20 cellular contexts compared by ENCODE assay signal in genomic region chr18:22001912-22002487, GRCh38.
"Had no signal": no experiment of that assay in that cellular context is flagged by ENCODE, and none has a peak within 500 bp of the region (broad histone marks: within the 10 kb centered on the region; RNA-seq: fewer than 3 reads in every experiment).

No MANE protein-coding gene starts in this region.

- H3K36me3 ChIP-seq: brain microvascular endothelial cell, left ventricle myocardium inferior, tibial nerve had no signal

- H3K36me3 Mint-ChIP-seq: immature natural killer cell had no signal

- H3K9me3 Mint-ChIP-seq: activated CD4-positive, alpha-beta memory T cell treated with anti-CD3 and anti-CD28 coated beads, Interleukin-2, amount 10 ng/mL, durations not matched to agents 7 days and 5 days; activated CD4-positive, alpha-beta T cell treated with anti-CD3 and anti-CD28 coated beads, Interleukin-2, amount 10 ng/mL, durations not matched to agents 24 days and 14 days; activated T-cell treated with anti-CD3 and anti-CD28 coated beads, Interleukin-2, amount 50 U/mL, for 72 hours; immature natural killer cell had no signal

- H3K4me3 Mint-ChIP-seq: activated CD4-positive, alpha-beta memory T cell treated with anti-CD3 and anti-CD28 coated beads, Interleukin-2, amount 10 ng/mL, durations not matched to agents 7 days and 5 days; activated CD4-positive, alpha-beta T cell treated with anti-CD3 and anti-CD28 coated beads, Interleukin-2, amount 10 ng/mL, durations not matched to agents 24 days and 14 days; activated T-cell treated with anti-CD3 and anti-CD28 coated beads, Interleukin-2, amount 50 U/mL, for 72 hours; immature natural killer cell had no signal

- H3K27ac ChIP-seq: brain microvascular endothelial cell, foreskin keratinocyte, left ventricle myocardium inferior, tibial nerve, VCaP had no signal

- H3K27ac Mint-ChIP-seq: activated CD4-positive, alpha-beta memory T cell treated with anti-CD3 and anti-CD28 coated beads, Interleukin-2, amount 10 ng/mL, durations not matched to agents 7 days and 5 days; activated CD4-positive, alpha-beta T cell treated with anti-CD3 and anti-CD28 coated beads, Interleukin-2, amount 10 ng/mL, durations not matched to agents 24 days and 14 days; activated T-cell treated with anti-CD3 and anti-CD28 coated beads, Interleukin-2, amount 50 U/mL, for 72 hours; immature natural killer cell had no signal

- H3K4me3 ChIP-seq: left ventricle myocardium inferior, tibial nerve had no signal

- H3K27me3 Mint-ChIP-seq: activated CD4-positive, alpha-beta memory T cell treated with anti-CD3 and anti-CD28 coated beads, Interleukin-2, amount 10 ng/mL, durations not matched to agents 7 days and 5 days; activated CD4-positive, alpha-beta T cell treated with anti-CD3 and anti-CD28 coated beads, Interleukin-2, amount 10 ng/mL, durations not matched to agents 24 days and 14 days had no signal

- ATAC-seq: activated CD4-positive, CD25-positive, alpha-beta regulatory T cell treated with anti-CD3 and anti-CD28 coated beads, Interleukin-2, amount 50 U/mL, for 24 hours; activated T-cell treated with anti-CD3 and anti-CD28 coated beads, Interleukin-2, amount 50 U/mL, for 72 hours; foreskin keratinocyte; stimulated activated naive CD8-positive, alpha-beta T cell treated with anti-CD3 and anti-CD28 coated beads, Interleukin-15, Interleukin-2, amounts not matched to agents 100 U/mL and 50 U/mL, for 24 hours had no signal

- DNase-seq: activated CD4-positive, alpha-beta memory T cell treated with anti-CD3 and anti-CD28 coated beads, Interleukin-2, amount 10 ng/mL, durations not matched to agents 7 days and 5 days; activated CD4-positive, alpha-beta T cell treated with anti-CD3 and anti-CD28 coated beads, Interleukin-2, amount 10 ng/mL, durations not matched to agents 24 days and 14 days; activated effector memory CD4-positive, alpha-beta T cell treated with Interleukin-2 at 50 U/mL for 16 hours; activated naive CD4-positive, alpha-beta T cell treated with anti-CD3 and anti-CD28 coated beads, Interleukin-2, amount 50 U/mL, for 16 hours; activated T-cell treated with anti-CD3 and anti-CD28 coated beads, Interleukin-2, amount 50 U/mL, for 72 hours; aorta; brain microvascular endothelial cell; caudate nucleus; effector memory CD4-positive, alpha-beta T cell; foreskin keratinocyte; immature natural killer cell; left ventricle myocardium inferior; midbrain; occipital lobe; posterior cingulate gyrus; stimulated activated CD4-positive, alpha-beta T cell treated with anti-CD3 and anti-CD28 coated beads, Interleukin-4, amount 100 ng/mL, for 24 hours; stimulated activated naive CD8-positive, alpha-beta T cell treated with anti-CD3 and anti-CD28 coated beads, Interleukin-15, Interleukin-2, amounts not matched to agents 100 U/mL and 50 U/mL, for 24 hours had no signal

- H3K9me3 ChIP-seq: left ventricle myocardium inferior, tibial nerve had no signal

- H3K4me1 ChIP-seq: foreskin keratinocyte, tibial nerve had no signal

- H3K27me3 ChIP-seq: brain microvascular endothelial cell, foreskin keratinocyte, tibial nerve had no signal
